24 cellular contexts compared by ENCODE assay signal in the genomic region with DNA sequence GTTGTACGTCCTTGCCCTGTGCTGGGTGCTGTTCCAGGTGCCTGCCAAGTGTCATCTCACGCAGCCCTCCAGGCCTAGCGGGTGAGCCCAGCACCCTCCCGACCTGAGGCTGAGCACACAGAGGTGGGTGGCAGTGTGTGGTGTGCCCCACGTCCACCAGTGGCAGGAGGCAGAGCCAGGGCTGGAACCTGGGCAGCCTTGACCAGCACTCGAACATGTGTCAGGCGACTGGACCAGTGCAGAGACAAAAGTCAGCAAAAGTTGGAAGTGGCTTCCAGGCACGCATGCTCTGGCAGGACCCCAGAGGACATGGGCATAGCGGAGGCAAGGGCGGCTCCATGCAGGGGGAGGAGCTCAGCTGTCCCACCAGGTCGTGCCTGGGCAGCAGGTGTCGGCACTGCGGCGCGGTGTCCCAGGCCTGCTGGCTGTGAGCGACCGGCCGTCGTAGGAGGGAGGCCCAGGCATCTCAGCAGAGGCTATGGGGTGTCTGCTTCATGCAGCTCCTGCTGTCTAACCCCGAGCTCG.
"Had no signal": no experiment of that assay in that cellular context is flagged by ENCODE, and none has a peak within 500 bp of the region (broad histone marks: within the 10 kb centered on the region; RNA-seq: fewer than 3 reads in every experiment).

No MANE protein-coding gene starts in this region.

- DNase-seq: activated CD4-positive, alpha-beta T cell treated with anti-CD3 and anti-CD28 coated beads for 4 hours; activated CD8-positive, alpha-beta memory T cell treated with anti-CD3 and anti-CD28 coated beads, Interleukin-2, amount 50 U/mL, for 4 hours; activated CD8-positive, alpha-beta T cell treated with anti-CD3 and anti-CD28 coated beads for 36 hours; activated naive CD4-positive, alpha-beta T cell treated with anti-CD3 and anti-CD28 coated beads, Interleukin-2, amount 50 U/mL, for 16 hours; activated naive CD8-positive, alpha-beta T cell treated with anti-CD3 and anti-CD28 coated beads, Interleukin-2, amount 10 ng/mL, durations not matched to agents 7 days and 5 days; activated T-cell treated with anti-CD3 and anti-CD28 coated beads, Interleukin-2, amount 50 U/mL, for 72 hours; adrenal gland; anterior cingulate cortex; cerebellar nuclear complex; Kasumi-1; NCI-H1048; NCI-H146; NCI-H187 treated with DMSO at 0.1 percent for 48 hours; NCI-H2171; NCI-H2227 treated with DMSO at 0.1 percent for 48 hours; NCI-H526 treated with DMSO at 0.1 percent for 48 hours; NCI-H82; T-cell; T-helper 2 cell; T1000 had no signal

- H3K36me3 Mint-ChIP-seq: T-cell had no signal

- H3K4me1 Mint-ChIP-seq: activated naive CD8-positive, alpha-beta T cell treated with anti-CD3 and anti-CD28 coated beads, Interleukin-2, amount 10 ng/mL, durations not matched to agents 7 days and 5 days had no signal

- ATAC-seq: activated CD8-positive, alpha-beta T cell treated with anti-CD3 and anti-CD28 coated beads for 36 hours; activated T-cell treated with anti-CD3 and anti-CD28 coated beads, Interleukin-2, amount 50 U/mL, for 72 hours; Right ventricle myocardium inferior; T-cell had no signal

- H3K9me3 Mint-ChIP-seq: activated naive CD8-positive, alpha-beta T cell treated with anti-CD3 and anti-CD28 coated beads, Interleukin-2, amount 10 ng/mL, durations not matched to agents 7 days and 5 days; activated T-helper 2 cell treated with anti-CD3 and anti-CD28 coated beads, Interferon-gamma antibody, Interleukin-2, Interleukin-4, amounts not matched to agents 10 μg/mL and 5 μg/mL and 100 μg/mL, durations not matched to agents 14 hours and 24 hours and 36 hours; T-cell had no signal

- H3K9me3 ChIP-seq: adrenal gland had no signal

- H3K4me1 ChIP-seq: adrenal gland had no signal

- H3K4me3 ChIP-seq: adrenal gland, SK-N-MC had no signal

- H3K36me3 ChIP-seq: adrenal gland had no signal

- H3K4me3 Mint-ChIP-seq: activated CD8-positive, alpha-beta T cell treated with anti-CD3 and anti-CD28 coated beads for 36 hours; activated naive CD8-positive, alpha-beta T cell treated with anti-CD3 and anti-CD28 coated beads, Interleukin-2, amount 10 ng/mL, durations not matched to agents 7 days and 5 days; activated T-cell treated with anti-CD3 and anti-CD28 coated beads, Interleukin-2, amount 50 U/mL, for 72 hours; T-cell had no signal

- H3K27ac Mint-ChIP-seq: activated CD8-positive, alpha-beta T cell treated with anti-CD3 and anti-CD28 coated beads for 36 hours; activated naive CD8-positive, alpha-beta T cell treated with anti-CD3 and anti-CD28 coated beads, Interleukin-2, amount 10 ng/mL, durations not matched to agents 7 days and 5 days; activated T-cell treated with anti-CD3 and anti-CD28 coated beads, Interleukin-2, amount 50 U/mL, for 72 hours; activated T-helper 2 cell treated with anti-CD3 and anti-CD28 coated beads, Interferon-gamma antibody, Interleukin-2, Interleukin-4, amounts not matched to agents 10 μg/mL and 5 μg/mL and 100 μg/mL, durations not matched to agents 14 hours and 24 hours and 36 hours; T-cell had no signal

- H3K27ac ChIP-seq: adrenal gland, SK-N-MC, VCaP had no signal
